Comparison of ENCODE assay signal across 8 cellular contexts in the genomic region with DNA sequence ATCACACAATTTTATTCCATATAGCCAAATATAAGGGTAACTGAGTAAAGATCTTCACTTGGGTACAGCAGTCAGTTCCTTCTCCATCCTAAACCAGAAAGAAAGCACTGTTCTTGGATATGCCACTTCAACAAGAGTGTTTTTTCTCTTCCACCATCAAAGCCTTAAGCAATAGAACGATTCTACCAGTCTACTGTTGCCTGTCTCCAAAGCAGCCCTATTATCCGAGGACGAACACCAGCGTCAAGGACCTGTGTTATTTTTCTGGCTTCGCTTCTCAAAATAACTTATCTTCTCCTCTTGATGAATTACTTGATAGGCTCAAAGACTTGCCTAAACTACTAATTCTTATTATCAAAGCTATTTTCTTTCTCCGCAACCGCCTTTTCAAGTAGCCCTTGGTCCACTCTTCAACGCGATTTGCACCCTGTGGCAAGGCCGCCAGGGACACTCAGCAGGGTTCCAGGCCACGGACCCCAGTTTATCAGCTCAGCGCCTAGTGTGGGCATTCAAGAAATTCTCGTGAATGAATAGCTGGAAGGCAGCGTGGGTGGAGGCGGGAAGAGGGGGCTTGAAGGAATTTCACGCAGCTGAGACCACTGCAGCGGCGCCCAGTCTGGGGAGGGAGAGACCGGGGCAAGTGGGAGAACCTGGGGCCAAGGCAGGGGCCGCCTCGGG. TPM values are rescaled to one million over a fixed set of nuclear protein-coding genes. Genes with fewer than 3 reads are reported as not detected.
A peak's percentile ranks its signal among the peaks of the same experiment; 100 is the strongest.
DNase-seq lines count a peak whose midpoint lies in the region; ATAC-seq, FAIRE-seq and TF ChIP-seq lines count a peak whose summit lies in the region.

No MANE protein-coding gene starts in this region.

- peak overlapping the region; percentile 90 for H2BK5ac ChIP-seq in H1 (ENCODE audit: low read depth, low read length)

- intact Hi-C loops in mucosa of descending colon (cut with DNase I, micrococcal nuclease) (no loop called here), aorta (cut with DNase I) (no loop called here)

- H2BK12ac ChIP-seq in H1 (ENCODE audit: low read depth, low read length) = no peak overlapping the region

- H3K9ac ChIP-seq in ES-I3 (ENCODE audit: low read depth, low read length) = peak overlapping the region; percentile 99
- H3K9ac ChIP-seq in H1 (replicated peaks in 1 of 4; ENCODE audit: extremely low read depth in 1 of 4, low read depth in 3 of 4, low read length in 3 of 4) = peak overlapping the region; percentile 63 to 78 (median 75)

- 0 out of 2 replicates have a peak overlapping the region, but pooled peaks have one; percentile 8 for H2AFZ ChIP-seq in H1 (ENCODE audit: low read length)

- peak overlapping the region; percentile 51 for H4K5ac ChIP-seq in H1 (ENCODE audit: insufficient read length, low read depth, low read length)

- H3K4me2 ChIP-seq in H1 (ENCODE audit: insufficient read depth in 1 of 2, low read depth in 2 of 2, low read length in 2 of 2) = peak overlapping the region; percentile 72 to 96

- H4K20me1 ChIP-seq in H1 (replicated peaks in 1 of 2; ENCODE audit: control insufficient read depth in 1 of 2, insufficient read depth in 2 of 2, low read length in 2 of 2) = no peaks in the 10 kb centered on the region

- H2BK20ac ChIP-seq in H1 (ENCODE audit: low read length) = no peak overlapping the region

- CTCF ChIA-PET in H1 (lab: Charles Lee; ENCODE audit: partially characterized antibody) = interaction anchor here (0.6 to 1.1 kb wide), 6 partner anchors 33 to 772 kb away, joined by 3 read pairs; no protein-coding TSS in a partner anchor

- peak; percentile 21 for ATAC-seq in mucosa of descending colon
- peak; percentile 45 for ATAC-seq in aorta (ENCODE audit: low FRiP score)

- TF ChIP-seq CTCF in HFF-Myc (IDR thresholded peaks at IDR 0.05; ENCODE audit: low read depth, low read length, missing control alignments) (no peak), H1 (IDR thresholded peaks at IDR 0.05; ENCODE audit: control extremely low read depth in 1 of 3, insufficient read depth in 1 of 3, low read depth in 1 of 3, low read length in 3 of 3) (no peak), mucosa of descending colon (IDR thresholded peaks at IDR 0.05) (no peak)

- H3K27me3 ChIP-seq in H1 (replicated peaks in 1 of 4; ENCODE audit: control insufficient read depth in 3 of 4, extremely low read depth in 1 of 4, insufficient read depth in 3 of 4, low read length in 3 of 4) = no peaks in the 10 kb centered on the region
- H3K27me3 ChIP-seq in aorta (ENCODE audit: control insufficient read depth in 1 of 2, insufficient read depth in 2 of 2, low read length in 1 of 2) = no peaks in the 10 kb centered on the region

- peaks cover 14% of the 10 kb centered on the region for H3K23me2 ChIP-seq in H1 (ENCODE audit: low read depth, low read length)

- WGBS in H1 (ENCODE audit: extremely low coverage in 1 of 2, insufficient coverage in 1 of 2, insufficient read length in 1 of 2, insufficient replicate concordance in 2 of 2, low coverage in 1 of 2, low lambda C conversion rate in 2 of 2, missing lambda C conversion rate in 1 of 2), 2 experiments = 3% methylated on average over 21 of the region's 21 CpGs; no CpG with 5 or more reads in 1 of the 2 experiments
- 1 to 2% methylated on average over 21 of the region's 21 CpGs for WGBS in aorta, 2 donors

- TF ChIP-seq EP300 in H1 (IDR thresholded peaks at IDR 0.05; ENCODE audit: borderline replicate concordance in 1 of 2, low read depth in 2 of 2, low read length in 2 of 2) = no peak

- no peak overlapping the region for H2BK120ac ChIP-seq in H1 (replicated peaks; ENCODE audit: low read depth, low read length)

- no peak overlapping the region for H2AK5ac ChIP-seq in H1 (ENCODE audit: low read depth, low read length)

- FAIRE-seq in H1 (lab: Jason Lieb, UNC) = no peak

- H3K4me1 ChIP-seq in ES-I3 (ENCODE audit: insufficient read depth, low read length) = peaks cover 20% of the 10 kb centered on the region; the same call in 1 of the 2 replicates
- peaks cover 0 to 7% (median 3%) of the 10 kb centered on the region in 4 experiments; a peak in 4 of 7 replicates for H3K4me1 ChIP-seq in H1 (replicated peaks in 1 of 4; ENCODE audit: control insufficient read depth in 3 of 4, insufficient read depth in 4 of 4, low read length in 3 of 4)
- H3K4me1 ChIP-seq in mucosa of descending colon (ENCODE audit: low read depth) = peaks cover 17% of the 10 kb centered on the region
- no peaks in the 10 kb centered on the region for H3K4me1 ChIP-seq in aorta (ENCODE audit: control insufficient read depth in 1 of 2, insufficient read depth in 2 of 2, low read length in 2 of 2)

- DNase-seq in HFF-Myc (ENCODE audit: extremely low read depth, low read depth) = no peak
- DNase-seq in RPMI7951 (ENCODE audit: low read depth) = peak; percentile 27
- DNase-seq in H1 (ENCODE audit: low read depth in 1 of 2, low spot score in 2 of 2) = no peak
- peak in 1 of 3 donors; percentile 33 for DNase-seq in mucosa of descending colon
- DNase-seq in aorta = no peak
- no peak for DNase-seq in epidermal melanocyte (ENCODE audit: insufficient read length, low spot score)
- DNase-seq in effector CD4-positive, alpha-beta T cell = no peak

- H3K4me3 ChIP-seq in HFF-Myc (replicated peaks; ENCODE audit: low read depth, low read length) = peak overlapping the region; percentile 89
- H3K4me3 ChIP-seq in H1 (ENCODE audit: extremely low read depth in 1 of 4, insufficient read depth in 2 of 4, low read depth in 3 of 4, low read length in 4 of 4) = peak overlapping the region; percentile 87 to 93 (median 88)
- H3K4me3 ChIP-seq in mucosa of descending colon = peak overlapping the region; percentile 90
- peak overlapping the region; percentile 59 to 91 for H3K4me3 ChIP-seq in aorta (ENCODE audit: low read length in 2 of 2)

- TF ChIP-seq POLR2A in H1 (IDR thresholded peaks at IDR 0.05; ENCODE audit: control extremely low read depth in 1 of 2, low read depth in 2 of 2, low read length in 2 of 2) = no peak

- H3K27ac ChIP-seq in H1 (ENCODE audit: low read depth, low read length) (peak overlapping the region; percentile 78), aorta (ENCODE audit: low read depth in 1 of 2, low read length in 2 of 2) (peak overlapping the region in 1 of 2 donors; percentile 54)

- peak overlapping the region; percentile 56 for H4K91ac ChIP-seq in H1 (replicated peaks; ENCODE audit: insufficient read length, low read length)

- peak overlapping the region; percentile 46 for H3K4ac ChIP-seq in H1 (replicated peaks; ENCODE audit: insufficient read length, low read depth, low read length)

- H3K79me1 ChIP-seq in H1 (ENCODE audit: low read depth, low read length) = no peaks in the 10 kb centered on the region; the same call in 1 of the 2 replicates

- no peak overlapping the region for H3K23ac ChIP-seq in H1 (ENCODE audit: insufficient read length)

- H3K79me2 ChIP-seq in H1 (ENCODE audit: control insufficient read depth in 1 of 2, insufficient read depth in 2 of 2, low read length in 2 of 2) = peaks cover 0 to 51% of the 10 kb centered on the region in 2 experiments; a peak in 3 of 4 replicates

- no peak overlapping the region for H2BK15ac ChIP-seq in H1 (ENCODE audit: low read length)

- peak overlapping the region; percentile 72; the same call in 1 of the 2 replicates for H4K8ac ChIP-seq in H1 (ENCODE audit: extremely low read depth, insufficient read depth, low read length)

- H3K56ac ChIP-seq in H1 (replicated peaks; ENCODE audit: insufficient read length, low read depth, low read length) = peak overlapping the region; percentile 74

- POLR2A ChIA-PET in H1 (lab: Charles Lee; ENCODE audit: partially characterized antibody) = interaction anchor here (0.8 to 1.5 kb wide), 10 partner anchors 9 to 390 kb away, joined by 3 to 9 read pairs (median 3); no protein-coding TSS in a partner anchor

- TF ChIP-seq RAD21 in H1 (IDR thresholded peaks at IDR 0.05 in 1 of 2, conservative IDR thresholded peaks at IDR 0.05 in 1 of 2; ENCODE audit: low read depth in 2 of 2, low read length in 2 of 2) = no peak

- H3K9me3 ChIP-seq in ES-I3 (ENCODE audit: control insufficient read depth, insufficient read depth, low read length) (no peaks in the 10 kb centered on the region), H1 (ENCODE audit: insufficient read depth in 2 of 2, low read depth in 1 of 2, low read length in 1 of 2) (no peaks in the 10 kb centered on the region), mucosa of descending colon (no peaks in the 10 kb centered on the region), aorta (ENCODE audit: control insufficient read depth, low read length) (no peaks in the 10 kb centered on the region)

- peak overlapping the region; percentile 53; the same call in 1 of the 2 replicates for H3K18ac ChIP-seq in H1 (ENCODE audit: extremely low read depth, low read length)

- no peak overlapping the region for H3K14ac ChIP-seq in H1 (ENCODE audit: insufficient read length)

- H3K36me3 ChIP-seq in ES-I3 (ENCODE audit: insufficient read depth, low read length) (no peaks in the 10 kb centered on the region), H1 (ENCODE audit: control insufficient read depth in 2 of 4, insufficient read depth in 4 of 4, low read length in 3 of 4) (no peaks in the 10 kb centered on the region), mucosa of descending colon (ENCODE audit: low read depth) (no peaks in the 10 kb centered on the region), aorta (ENCODE audit: control insufficient read depth in 1 of 2, insufficient read depth in 2 of 2, low read length in 1 of 2) (no peaks in the 10 kb centered on the region)

RNA-seq across cellular contexts. Expression of a gene that starts 0.6 kb away (rescaled TPM):
- total RNA-seq in RPMI7951 (2014; rRNA removed; shearing (Covaris generic)) = 25.9 and 26.4 TPM in 2 replicates
- total RNA-seq in H1 (2021; fragmentation: NEBNext Ultra II Directional; extraction: Animal tissue kit (Norgen Biotek cat#: 25700)) = 34.5 and 36.4 TPM in 2 replicates
- polyA plus RNA-seq in H1 (2011; rRNA removed) (10.1 and 12.1 TPM in 2 replicates), aorta (10 to 100 TPM in 1 of 2 donors, 1 to 10 TPM in 1; 9.2 to 10.1 TPM)
- polyA plus RNA-seq in H1 (2011; cell fraction: cytosol; rRNA removed) = 15.2 TPM
- polyA plus RNA-seq in H1 (2011; cell fraction: nucleus; rRNA removed) = 12.7 TPM
- polyA plus RNA-seq in H1 (2012, experiment 1 of 2) = 13.8 to 22.8 TPM (median 17.2 TPM) in 4 replicates
- polyA plus RNA-seq in H1 (2012, experiment 2 of 2) = 1.4 TPM
- 19.2 TPM for polyA plus RNA-seq in H1 (2013, experiment 1 of 2)
- polyA plus RNA-seq in H1 (2013, experiment 2 of 2) = 16.2 TPM
- polyA minus RNA-seq in H1 (2011; rRNA and poly(A)+ RNA removed) = 45.3 and 62.8 TPM in 2 replicates
- 18.1 TPM for polyA minus RNA-seq in H1 (2011; cell fraction: cytosol; rRNA and poly(A)+ RNA removed)
- polyA minus RNA-seq in H1 (2011; cell fraction: nucleus; rRNA and poly(A)+ RNA removed) = 31.0 TPM
- total RNA-seq in mucosa of descending colon (10 to 100 TPM in 2 of 3 donors, 1 to 10 TPM in 1; 8.8 to 18.2 (median 13.3) TPM), aorta (10 to 100 TPM; 24.3 to 26.4 TPM)

RNA-seq across cellular contexts. Expression of a gene that starts 26.2 kb away (rescaled TPM):
- total RNA-seq in RPMI7951 (2014; rRNA removed; shearing (Covaris generic)) = 59.0 and 67.0 TPM in 2 replicates
- total RNA-seq in H1 (2021; fragmentation: NEBNext Ultra II Directional; extraction: Animal tissue kit (Norgen Biotek cat#: 25700)) = not detected in 2 replicates
- 0.03 TPM in 1 of 2 replicates, not detected in the other for polyA plus RNA-seq in H1 (2011; rRNA removed)
- polyA plus RNA-seq in H1 (2011; cell fraction: cytosol; rRNA removed) = not detected
- polyA plus RNA-seq in H1 (2011; cell fraction: nucleus; rRNA removed) = 0.10 TPM
- polyA plus RNA-seq in H1 (2012, experiment 1 of 2) = 0.09 TPM in 1 of 4 replicates, not detected in the others
- not detected for polyA plus RNA-seq in H1 (2012, experiment 2 of 2)
- 0.04 TPM for polyA plus RNA-seq in H1 (2013, experiment 1 of 2)
- 0.02 TPM for polyA plus RNA-seq in H1 (2013, experiment 2 of 2)
- 0.38 TPM in 1 of 2 replicates, not detected in the other for polyA minus RNA-seq in H1 (2011; rRNA and poly(A)+ RNA removed)
- polyA minus RNA-seq in H1 (2011; cell fraction: cytosol; rRNA and poly(A)+ RNA removed) = not detected
- not detected for polyA minus RNA-seq in H1 (2011; cell fraction: nucleus; rRNA and poly(A)+ RNA removed)
- 1 to 10 TPM in 1 of 3 donors, under 1 TPM in 1, not detected in 1; 0.94 to 1.4 TPM for total RNA-seq in mucosa of descending colon
- total RNA-seq in aorta = 1 to 10 TPM; 3.9 to 7.7 TPM
- polyA plus RNA-seq in aorta = 1 to 10 TPM in 1 of 2 donors, under 1 TPM in 1; 0.56 to 3.0 TPM
